ENCODE assay signal across 9 cellular contexts in genomic region chr5:149162401-149163084, GRCh38. TPM values are rescaled to one million over a fixed set of nuclear protein-coding genes. Genes with fewer than 3 reads are reported as not detected.
DNase-seq lines count a peak whose midpoint lies in the region; ATAC-seq lines count a peak whose summit lies in the region.
"Had no signal": no experiment of that assay in that cellular context is flagged by ENCODE, and none has a peak within 500 bp of the region (broad histone marks: within the 10 kb centered on the region; RNA-seq: fewer than 3 reads in every experiment).

No MANE protein-coding gene starts in this region.

- peaks cover 11% of the 10 kb centered on the region for H3K27me3 Mint-ChIP-seq in activated CD4-positive, alpha-beta T cell treated with anti-CD3 and anti-CD28 coated beads, Interleukin-2, amount 10 ng/mL, durations not matched to agents 24 days and 14 days
- H3K27me3 Mint-ChIP-seq in activated CD4-positive, alpha-beta T cell treated with anti-CD3 and anti-CD28 coated beads for 36 hours, result no peaks in the 10 kb centered on the region

- no peak overlapping the region for H3K27ac Mint-ChIP-seq in activated CD4-positive, alpha-beta T cell treated with anti-CD3 and anti-CD28 coated beads, Interleukin-2, amount 10 ng/mL, durations not matched to agents 24 days and 14 days
- no peak overlapping the region for H3K27ac Mint-ChIP-seq in activated CD4-positive, alpha-beta T cell treated with anti-CD3 and anti-CD28 coated beads for 36 hours

- H3K36me3 Mint-ChIP-seq in activated CD4-positive, alpha-beta T cell treated with anti-CD3 and anti-CD28 coated beads, Interleukin-2, amount 10 ng/mL, durations not matched to agents 24 days and 14 days (ENCODE audit: low read depth), result no peaks in the 10 kb centered on the region
- H3K36me3 Mint-ChIP-seq in activated CD4-positive, alpha-beta T cell treated with anti-CD3 and anti-CD28 coated beads for 36 hours (ENCODE audit: low read depth), result no peaks in the 10 kb centered on the region

- ATAC-seq in GM21423 (IDR thresholded peaks at IDR 0.05; ENCODE audit: unreplicated experiment) (peak; percentile 80), HG03457 (IDR thresholded peaks at IDR 0.05; ENCODE audit: unreplicated experiment) (peak; percentile 76)
- no peak for ATAC-seq in activated CD4-positive, alpha-beta T cell treated with anti-CD3 and anti-CD28 coated beads for 36 hours

- no peak overlapping the region for H3K4me3 Mint-ChIP-seq in activated CD4-positive, alpha-beta T cell treated with anti-CD3 and anti-CD28 coated beads, Interleukin-2, amount 10 ng/mL, durations not matched to agents 24 days and 14 days
- H3K4me3 Mint-ChIP-seq in activated CD4-positive, alpha-beta T cell treated with anti-CD3 and anti-CD28 coated beads for 36 hours, result no peak overlapping the region
- H3K4me3 Mint-ChIP-seq: nephron had no signal

- H3K9me3 Mint-ChIP-seq in activated CD4-positive, alpha-beta T cell treated with anti-CD3 and anti-CD28 coated beads, Interleukin-2, amount 10 ng/mL, durations not matched to agents 24 days and 14 days, result no peaks in the 10 kb centered on the region
- no peaks in the 10 kb centered on the region for H3K9me3 Mint-ChIP-seq in activated CD4-positive, alpha-beta T cell treated with anti-CD3 and anti-CD28 coated beads for 36 hours (ENCODE audit: low read depth)
- H3K9me3 Mint-ChIP-seq: nephron had no signal

- H3K4me1 Mint-ChIP-seq in activated CD4-positive, alpha-beta T cell treated with anti-CD3 and anti-CD28 coated beads, Interleukin-2, amount 10 ng/mL, durations not matched to agents 24 days and 14 days, result no peaks in the 10 kb centered on the region
- no peaks in the 10 kb centered on the region for H3K4me1 Mint-ChIP-seq in activated CD4-positive, alpha-beta T cell treated with anti-CD3 and anti-CD28 coated beads for 36 hours

- peak; percentile 85 for DNase-seq in ELR (ENCODE audit: low read depth)
- peak; percentile 20 for DNase-seq in ecto neural progenitor cell (ENCODE audit: low spot score)
- DNase-seq in SHP77 treated with DMSO at 0.1 percent for 48 hours (lab: John Stamatoyannopoulos, UW), result no peak
- DNase-seq in hippocampal formation (lab: John Stamatoyannopoulos, UW), result no peak
- DNase-seq in activated CD4-positive, alpha-beta T cell treated with anti-CD3 and anti-CD28 coated beads, Interleukin-2, amount 10 ng/mL, durations not matched to agents 24 days and 14 days, result no peak
- no peak for DNase-seq in activated CD4-positive, alpha-beta T cell treated with anti-CD3 and anti-CD28 coated beads for 36 hours

- POLR2A ChIA-PET in activated CD4-positive, alpha-beta T cell treated with anti-CD3 and anti-CD28 coated beads for 36 hours (lab: Charles Lee), result no interaction called here

- CTCF ChIA-PET in activated CD4-positive, alpha-beta T cell treated with anti-CD3 and anti-CD28 coated beads for 36 hours (lab: Charles Lee), result interaction anchor here (0.7 kb wide), 1 partner anchor 23 kb away, joined by 3 read pairs; no protein-coding TSS in a partner anchor

- intact Hi-C loops in activated CD4-positive, alpha-beta T cell treated with anti-CD3 and anti-CD28 coated beads, Interleukin-2, amount 10 ng/mL, durations not matched to agents 24 days and 14 days (cut with micrococcal nuclease), result no loop called here
- intact Hi-C loops in activated CD4-positive, alpha-beta T cell treated with anti-CD3 and anti-CD28 coated beads for 36 hours (cut with DNase I, micrococcal nuclease), result no loop called here

RNA-seq across cellular contexts. Expression of gene ABLIM3, which starts 21.2 kb away (rescaled TPM):
- total RNA-seq in activated CD4-positive, alpha-beta T cell treated with anti-CD3 and anti-CD28 coated beads, Interleukin-2, amount 10 ng/mL, durations not matched to agents 24 days and 14 days, result not detected in 2 replicates
- total RNA-seq in activated CD4-positive, alpha-beta T cell treated with anti-CD3 and anti-CD28 coated beads for 36 hours, result under 1 TPM in 1 of 2 experiments, not detected in 1; 0.07 TPM

Comparison
In these comparisons a context has a peak if more than half of its experiments do, and no peak if none do; other contexts are left out.
1. DNase-seq: peak in ELR (single experiment) and ecto neural progenitor cell (single experiment); none in SHP77 treated with DMSO at 0.1 percent for 48 hours (single experiment), hippocampal formation (0 of 2), activated CD4-positive, alpha-beta T cell treated with anti-CD3 and anti-CD28 coated beads, Interleukin-2, amount 10 ng/mL, durations not matched to agents 24 days and 14 days (single experiment) and activated CD4-positive, alpha-beta T cell treated with anti-CD3 and anti-CD28 coated beads for 36 hours (single experiment).